37 cellular contexts compared by ENCODE assay signal in genomic region chr10:51666476-51666875, GRCh38.
"Had no signal": no experiment of that assay in that cellular context is flagged by ENCODE, and none has a peak within 500 bp of the region (broad histone marks: within the 10 kb centered on the region; RNA-seq: fewer than 3 reads in every experiment).

No MANE protein-coding gene starts in this region.

- H3K9me3 ChIP-seq: adrenal gland, ascending aorta, breast epithelium, colonic mucosa, gastrocnemius medialis had no signal

- H3K4me1 Mint-ChIP-seq: activated B cell treated with CpG ODN at 0.5 μM for 24 hours; activated CD4-positive, alpha-beta T cell treated with anti-CD3 and anti-CD28 coated beads, Interleukin-2, amount 10 ng/mL, durations not matched to agents 24 days and 14 days; activated CD8-positive, alpha-beta memory T cell treated with anti-CD3 and anti-CD28 coated beads, Interleukin-2, amount 10 ng/mL, durations not matched to agents 7 days and 5 days; activated naive CD4-positive, alpha-beta T cell treated with anti-CD3 and anti-CD28 coated beads, Interleukin-2, amount 50 U/mL, for 24 hours; activated naive CD8-positive, alpha-beta T cell treated with anti-CD3 and anti-CD28 coated beads for 36 hours; activated naive CD8-positive, alpha-beta T cell treated with anti-CD3 and anti-CD28 coated beads, Interleukin-2, amount 50 U/mL, for 24 hours; endodermal cell; T-cell had no signal

- H3K9me3 Mint-ChIP-seq: activated B cell treated with CpG ODN at 0.5 μM for 24 hours; activated CD4-positive, alpha-beta memory T cell treated with anti-CD3 and anti-CD28 coated beads for 36 hours; activated CD4-positive, alpha-beta T cell treated with anti-CD3 and anti-CD28 coated beads, Interleukin-2, amount 10 ng/mL, durations not matched to agents 24 days and 14 days; activated naive CD4-positive, alpha-beta T cell treated with anti-CD3 and anti-CD28 coated beads for 36 hours; activated naive CD4-positive, alpha-beta T cell treated with anti-CD3 and anti-CD28 coated beads, Interleukin-2, amount 50 U/mL, for 24 hours; activated naive CD8-positive, alpha-beta T cell treated with anti-CD3 and anti-CD28 coated beads for 36 hours; activated T-helper 1 cell treated with anti-CD3 and anti-CD28 coated beads, Interleukin-12 subunit alpha, Interleukin-12 subunit beta, Interleukin-2, Interleukin-4 antibody, amounts not matched to agents 30 ng/mL and 10 ng/mL and 1 ng/mL, durations not matched to agents 14 hours and 24 hours and 36 hours; activated T-helper 2 cell treated with anti-CD3 and anti-CD28 coated beads, Interferon-gamma antibody, Interleukin-2, Interleukin-4, amounts not matched to agents 10 μg/mL and 5 μg/mL and 100 μg/mL, durations not matched to agents 14 hours and 24 hours and 36 hours; dendritic cell treated with granulocyte-macrophage colony-stimulating factor and Interleukin-4, amounts not matched to agents 40 ng/mL and 50 ng/mL, for 4 days; T-cell; T-helper 1 cell treated with Interleukin-12 subunit alpha and Interleukin-12 subunit beta and Interleukin-4 antibody, amounts not matched to agents 30 μg/mL and 1 μg/mL, for 36 hours had no signal

- H3K27ac ChIP-seq: adrenal gland, ascending aorta, breast epithelium, cardiac muscle cell, colonic mucosa, dorsolateral prefrontal cortex, foreskin keratinocyte, gastrocnemius medialis, heart left ventricle, WERI-Rb-1 had no signal

- H3K36me3 ChIP-seq: adrenal gland, ascending aorta, cardiac muscle cell, colonic mucosa, gastrocnemius medialis, heart left ventricle, WERI-Rb-1 had no signal

- H3K27ac Mint-ChIP-seq: activated B cell treated with CpG ODN at 0.5 μM for 24 hours; activated CD4-positive, alpha-beta memory T cell treated with anti-CD3 and anti-CD28 coated beads for 36 hours; activated CD4-positive, alpha-beta T cell treated with anti-CD3 and anti-CD28 coated beads, Interleukin-2, amount 10 ng/mL, durations not matched to agents 24 days and 14 days; activated CD8-positive, alpha-beta memory T cell treated with anti-CD3 and anti-CD28 coated beads, Interleukin-2, amount 10 ng/mL, durations not matched to agents 7 days and 5 days; activated CD8-positive, alpha-beta T cell treated with anti-CD3 and anti-CD28 coated beads, Interleukin-2, amount 10 ng/mL, durations not matched to agents 7 days and 5 days; activated naive CD4-positive, alpha-beta T cell treated with anti-CD3 and anti-CD28 coated beads for 36 hours; activated naive CD4-positive, alpha-beta T cell treated with anti-CD3 and anti-CD28 coated beads, Interleukin-2, amount 50 U/mL, for 24 hours; activated naive CD8-positive, alpha-beta T cell treated with anti-CD3 and anti-CD28 coated beads for 36 hours; activated naive CD8-positive, alpha-beta T cell treated with anti-CD3 and anti-CD28 coated beads, Interleukin-2, amount 50 U/mL, for 24 hours; activated T-helper 1 cell treated with anti-CD3 and anti-CD28 coated beads, Interleukin-12 subunit alpha, Interleukin-12 subunit beta, Interleukin-2, Interleukin-4 antibody, amounts not matched to agents 30 ng/mL and 10 ng/mL and 1 ng/mL, durations not matched to agents 14 hours and 24 hours and 36 hours; activated T-helper 2 cell treated with anti-CD3 and anti-CD28 coated beads, Interferon-gamma antibody, Interleukin-2, Interleukin-4, amounts not matched to agents 10 μg/mL and 5 μg/mL and 100 μg/mL, durations not matched to agents 14 hours and 24 hours and 36 hours; dendritic cell treated with granulocyte-macrophage colony-stimulating factor and Interleukin-4, amounts not matched to agents 40 ng/mL and 50 ng/mL, for 4 days; endodermal cell; T-cell; T-helper 1 cell treated with Interleukin-12 subunit alpha and Interleukin-12 subunit beta and Interleukin-4 antibody, amounts not matched to agents 30 μg/mL and 1 μg/mL, for 36 hours had no signal

- H3K27me3 Mint-ChIP-seq: activated B cell treated with CpG ODN at 0.5 μM for 24 hours; brain; dendritic cell treated with granulocyte-macrophage colony-stimulating factor and Interleukin-4, amounts not matched to agents 40 ng/mL and 50 ng/mL, for 4 days had no signal

- H3K36me3 Mint-ChIP-seq: activated CD4-positive, alpha-beta memory T cell treated with anti-CD3 and anti-CD28 coated beads for 36 hours; activated CD8-positive, alpha-beta memory T cell treated with anti-CD3 and anti-CD28 coated beads, Interleukin-2, amount 10 ng/mL, durations not matched to agents 7 days and 5 days; activated naive CD4-positive, alpha-beta T cell treated with anti-CD3 and anti-CD28 coated beads, Interleukin-2, amount 50 U/mL, for 24 hours; activated naive CD8-positive, alpha-beta T cell treated with anti-CD3 and anti-CD28 coated beads for 36 hours; T-cell had no signal

- H3K27me3 ChIP-seq: adrenal gland, ascending aorta, breast epithelium, cardiac muscle cell, colonic mucosa, dorsolateral prefrontal cortex, foreskin keratinocyte, gastrocnemius medialis, heart left ventricle had no signal

- H3K4me3 Mint-ChIP-seq: activated B cell treated with CpG ODN at 0.5 μM for 24 hours; activated CD4-positive, alpha-beta memory T cell treated with anti-CD3 and anti-CD28 coated beads for 36 hours; activated CD4-positive, alpha-beta T cell treated with anti-CD3 and anti-CD28 coated beads, Interleukin-2, amount 10 ng/mL, durations not matched to agents 24 days and 14 days; activated CD8-positive, alpha-beta memory T cell treated with anti-CD3 and anti-CD28 coated beads, Interleukin-2, amount 10 ng/mL, durations not matched to agents 7 days and 5 days; activated CD8-positive, alpha-beta T cell treated with anti-CD3 and anti-CD28 coated beads, Interleukin-2, amount 10 ng/mL, durations not matched to agents 7 days and 5 days; activated naive CD4-positive, alpha-beta T cell treated with anti-CD3 and anti-CD28 coated beads for 36 hours; activated naive CD4-positive, alpha-beta T cell treated with anti-CD3 and anti-CD28 coated beads, Interleukin-2, amount 50 U/mL, for 24 hours; activated naive CD8-positive, alpha-beta T cell treated with anti-CD3 and anti-CD28 coated beads for 36 hours; activated naive CD8-positive, alpha-beta T cell treated with anti-CD3 and anti-CD28 coated beads, Interleukin-2, amount 50 U/mL, for 24 hours; activated T-helper 1 cell treated with anti-CD3 and anti-CD28 coated beads, Interleukin-12 subunit alpha, Interleukin-12 subunit beta, Interleukin-2, Interleukin-4 antibody, amounts not matched to agents 30 ng/mL and 10 ng/mL and 1 ng/mL, durations not matched to agents 14 hours and 24 hours and 36 hours; brain; dendritic cell treated with granulocyte-macrophage colony-stimulating factor and Interleukin-4, amounts not matched to agents 40 ng/mL and 50 ng/mL, for 4 days; endodermal cell; T-cell; T-helper 1 cell treated with Interleukin-12 subunit alpha and Interleukin-12 subunit beta and Interleukin-4 antibody, amounts not matched to agents 30 μg/mL and 1 μg/mL, for 36 hours had no signal

- H3K4me1 ChIP-seq: breast epithelium, colonic mucosa had no signal

- DNase-seq: activated B cell treated with CpG ODN at 0.5 μM for 24 hours; activated CD4-positive, alpha-beta memory T cell treated with anti-CD3 and anti-CD28 coated beads for 36 hours; activated CD4-positive, alpha-beta T cell treated with anti-CD3 and anti-CD28 coated beads, Interleukin-2, amount 10 ng/mL, durations not matched to agents 24 days and 14 days; activated CD8-positive, alpha-beta memory T cell treated with anti-CD3 and anti-CD28 coated beads, Interleukin-2, amount 10 ng/mL, durations not matched to agents 7 days and 5 days; activated CD8-positive, alpha-beta memory T cell treated with anti-CD3 and anti-CD28 coated beads, Interleukin-2, amount 50 U/mL, for 4 hours; activated CD8-positive, alpha-beta T cell treated with anti-CD3 and anti-CD28 coated beads, Interleukin-2, amount 10 ng/mL, durations not matched to agents 7 days and 5 days; activated effector memory CD4-positive, alpha-beta T cell treated with anti-CD3 and anti-CD28 coated beads, Interleukin-2, amount 50 U/mL, for 16 hours; activated naive CD4-positive, alpha-beta T cell treated with anti-CD3 and anti-CD28 coated beads for 36 hours; activated naive CD8-positive, alpha-beta T cell treated with anti-CD3 and anti-CD28 coated beads for 36 hours; activated naive CD8-positive, alpha-beta T cell treated with anti-CD3 and anti-CD28 coated beads, Interleukin-2, amount 50 U/mL, for 24 hours; activated T-cell treated with anti-CD3 and anti-CD28 coated beads, Interleukin-2, amount 50 U/mL, for 1 hour; activated T-cell treated with anti-CD3 and anti-CD28 coated beads, Interleukin-2, amount 50 U/mL, for 48 hours; adrenal gland; central memory CD4-positive, alpha-beta T cell; cerebellar nuclear complex; colonic mucosa; dorsolateral prefrontal cortex; effector memory CD4-positive, alpha-beta T cell; endodermal cell; foreskin keratinocyte; gastrocnemius medialis; glutamatergic neuron; heart left ventricle; T-cell; T-helper 9 cell; WERI-Rb-1 had no signal

- H3K4me3 ChIP-seq: adrenal gland, ascending aorta, breast epithelium, cardiac muscle cell, colonic mucosa, dorsolateral prefrontal cortex, gastrocnemius medialis, heart left ventricle had no signal

- ATAC-seq: activated CD4-positive, CD25-positive, alpha-beta regulatory T cell treated with anti-CD3 and anti-CD28 coated beads, Interleukin-2, amount 50 U/mL, for 24 hours; activated CD8-positive, alpha-beta memory T cell treated with anti-CD3 and anti-CD28 coated beads, Interleukin-2, amount 10 ng/mL, durations not matched to agents 7 days and 5 days; activated CD8-positive, alpha-beta T cell treated with anti-CD3 and anti-CD28 coated beads, Interleukin-2, amount 10 ng/mL, durations not matched to agents 7 days and 5 days; activated naive CD8-positive, alpha-beta T cell treated with anti-CD3 and anti-CD28 coated beads, Interleukin-2, amount 50 U/mL, for 24 hours; esophagus mucosa; foreskin keratinocyte; gastrocnemius medialis; heart left ventricle; T-cell had no signal
